8 cellular contexts compared by ENCODE assay signal in genomic region chr5:91380491-91381133, GRCh38. TPM values are rescaled to one million over a fixed set of nuclear protein-coding genes. Genes with fewer than 3 reads are reported as not detected.
DNase-seq lines count a peak whose midpoint lies in the region; ATAC-seq and TF ChIP-seq lines count a peak whose summit lies in the region.

No MANE protein-coding gene starts in this region.

- H3K27ac ChIP-seq in muscle layer of duodenum (ENCODE audit: low read length), result peak overlapping the region; percentile 100

- no peaks in the 10 kb centered on the region for H3K27me3 Mint-ChIP-seq in activated T-cell treated with anti-CD3 and anti-CD28 coated beads, Interleukin-2, amount 50 U/mL, for 4 hours (ENCODE audit: low read depth)

- no peaks in the 10 kb centered on the region for H3K27me3 ChIP-seq in muscle layer of duodenum (ENCODE audit: low read depth, low read length)

- H3K36me3 Mint-ChIP-seq in activated T-cell treated with anti-CD3 and anti-CD28 coated beads, Interleukin-2, amount 50 U/mL, for 4 hours (ENCODE audit: insufficient read depth), result peaks cover 9% of the 10 kb centered on the region

- H3K4me1 ChIP-seq in muscle layer of duodenum (ENCODE audit: control insufficient read depth in 1 of 2, insufficient read depth in 2 of 2, low read length in 2 of 2), result peaks cover 16 to 24% of the 10 kb centered on the region in 2 donors

- no peak for TF ChIP-seq RAD21 in Ishikawa (IDR thresholded peaks at IDR 0.05; ENCODE audit: low read depth)

- H3K4me3 ChIP-seq in muscle layer of duodenum (ENCODE audit: low read depth in 1 of 2, low read length in 2 of 2), result peak overlapping the region; percentile 95 to 98

- peak overlapping the region; percentile 91 for H3K4me3 Mint-ChIP-seq in activated T-cell treated with anti-CD3 and anti-CD28 coated beads, Interleukin-2, amount 50 U/mL, for 4 hours

- ATAC-seq in GM21717 (IDR thresholded peaks at IDR 0.05; ENCODE audit: unreplicated experiment), result peak; percentile 48
- ATAC-seq in activated T-cell treated with anti-CD3 and anti-CD28 coated beads, Interleukin-2, amount 50 U/mL, for 4 hours, result peak; percentile 70 to 72
- peak; percentile 86 for ATAC-seq in esophagus mucosa

- peaks cover 43% of the 10 kb centered on the region for H3K4me1 Mint-ChIP-seq in activated T-cell treated with anti-CD3 and anti-CD28 coated beads, Interleukin-2, amount 50 U/mL, for 4 hours (ENCODE audit: low read depth)

- peak; percentile 79 for DNase-seq in DMS153 (lab: John Stamatoyannopoulos, UW)
- DNase-seq in OCI-M2 (lab: John Stamatoyannopoulos, UW; ENCODE audit: unreplicated experiment), result peak; percentile 82
- DNase-seq in activated T-cell treated with anti-CD3 and anti-CD28 coated beads, Interleukin-2, amount 50 U/mL, for 4 hours, result peak; percentile 97
- peak; percentile 94 to 95 for DNase-seq in stimulated activated CD8-positive, alpha-beta memory T cell treated with anti-CD3 and anti-CD28 coated beads, Interleukin-7, amount 100 ng/mL, for 1 hour (ENCODE audit: low read depth in 2 of 2)

- H3K9me3 ChIP-seq in muscle layer of duodenum (ENCODE audit: control insufficient read depth in 1 of 2, low read length in 2 of 2), result no peaks in the 10 kb centered on the region

- TF ChIP-seq EP300 in Ishikawa (IDR thresholded peaks at IDR 0.05; ENCODE audit: borderline replicate concordance), result peak; percentile 26; the same call in 1 of the 2 replicates

- H3K36me3 ChIP-seq in muscle layer of duodenum (ENCODE audit: control insufficient read depth in 1 of 2, insufficient read depth in 2 of 2, low read length in 2 of 2), result peaks cover 8 to 9% of the 10 kb centered on the region in 2 donors

- no peaks in the 10 kb centered on the region for H3K9me3 Mint-ChIP-seq in activated T-cell treated with anti-CD3 and anti-CD28 coated beads, Interleukin-2, amount 50 U/mL, for 4 hours

TF ChIP-seq in Ishikawa, 13 proteins besides CTCF, POLR2A, EP300 and RAD21:
- TF ChIP-seq REST (IDR thresholded peaks at IDR 0.05; ENCODE audit: low read depth) (no peak), FOXM1 (IDR thresholded peaks at IDR 0.05; ENCODE audit: borderline replicate concordance, low read depth) (no peak), YY1 (IDR thresholded peaks at IDR 0.05; ENCODE audit: low read depth) (no peak), TEAD4 (IDR thresholded peaks at IDR 0.05) (no peak), NFIC (IDR thresholded peaks at IDR 0.05) (no peak), MAX (IDR thresholded peaks at IDR 0.05) (peak; percentile 54), TCF12 (IDR thresholded peaks at IDR 0.05; ENCODE audit: low read depth) (peak; percentile 20; the same call in 1 of the 2 replicates), ZBTB7A (IDR thresholded peaks at IDR 0.05; ENCODE audit: low read depth) (peak; percentile 80; the same call in 1 of the 2 replicates), CEBPB (IDR thresholded peaks at IDR 0.05) (no peak), EGR1 (IDR thresholded peaks at IDR 0.05) (no peak), TAF1 (IDR thresholded peaks at IDR 0.05; ENCODE audit: low read depth) (peak; percentile 60), CREB1 (IDR thresholded peaks at IDR 0.05; ENCODE audit: low read depth) (peak; percentile 64; the same call in 1 of the 2 replicates)
- TF ChIP-seq, protein P1, sequence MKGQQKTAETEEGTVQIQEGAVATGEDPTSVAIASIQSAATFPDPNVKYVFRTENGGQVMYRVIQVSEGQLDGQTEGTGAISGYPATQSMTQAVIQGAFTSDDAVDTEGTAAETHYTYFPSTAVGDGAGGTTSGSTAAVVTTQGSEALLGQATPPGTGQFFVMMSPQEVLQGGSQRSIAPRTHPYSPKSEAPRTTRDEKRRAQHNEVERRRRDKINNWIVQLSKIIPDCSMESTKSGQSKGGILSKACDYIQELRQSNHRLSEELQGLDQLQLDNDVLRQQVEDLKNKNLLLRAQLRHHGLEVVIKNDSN (IDR thresholded peaks at IDR 0.05), result no peak

RNA-seq across cellular contexts. Expression of gene ARRDC3, which starts 2.5 kb away (rescaled TPM):
- 10 to 100 TPM; 14.5 to 30.2 (median 24.1) TPM for total RNA-seq in activated T-cell treated with anti-CD3 and anti-CD28 coated beads, Interleukin-2, amount 50 U/mL, for 4 hours
- total RNA-seq in esophagus mucosa, result 55.4 TPM

Comparison
In these comparisons a context has a peak if more than half of its experiments do, and no peak if none do; other contexts are left out.
1. Peak in every context shown above with its lines: DNase-seq, ATAC-seq, H3K4me3 ChIP-seq and H3K27ac ChIP-seq.